In the genomic region with DNA sequence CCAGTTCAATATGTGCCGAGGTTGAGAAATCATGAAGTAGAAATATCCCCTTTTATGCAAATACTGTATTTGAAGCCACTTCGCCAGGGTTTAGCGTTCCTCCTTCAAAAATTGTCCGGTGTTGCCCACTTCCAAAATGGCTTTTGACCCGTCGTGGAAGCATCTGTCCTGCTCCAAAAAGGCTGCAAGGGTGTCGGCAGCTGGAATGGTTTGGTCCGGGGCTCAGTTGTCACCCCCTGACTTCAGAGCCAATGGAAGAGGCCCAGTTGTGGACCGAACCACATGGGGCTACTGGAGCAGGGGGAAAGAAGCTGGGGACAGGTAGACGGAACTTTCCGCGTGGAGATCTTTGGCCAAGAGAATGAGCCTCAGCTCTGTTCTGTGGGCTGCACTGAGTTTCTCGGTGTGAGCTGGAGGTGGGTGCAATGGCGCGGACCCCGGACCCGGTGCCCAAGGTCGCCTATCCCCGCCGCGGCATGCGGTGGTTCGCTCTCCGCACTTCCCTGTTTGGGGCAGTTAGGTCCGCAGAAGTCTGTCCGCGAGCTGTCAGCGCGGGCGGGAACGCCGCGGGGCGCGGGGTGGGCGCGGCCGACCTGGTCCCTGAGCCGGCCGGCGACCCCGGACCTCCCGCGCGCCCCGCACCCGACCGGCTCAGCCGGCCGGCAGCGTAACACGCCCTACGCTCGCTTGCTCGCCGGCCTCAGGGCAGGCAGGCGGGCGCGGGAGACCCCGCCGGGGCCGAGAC, we compare ENCODE assay signal across 1 cellular context.
TF ChIP-seq lines count a peak whose summit lies in the region.

A gene (plus strand): TSS at position 527 of the 745 bp plus-strand sequence. CDS start 259 bp downstream, outside the sequence.

TF ChIP-seq in K562, 482 proteins besides CTCF, POLR2A, EP300 and RAD21 (continued from another document and continues in another):
- TF ChIP-seq, protein P1, sequence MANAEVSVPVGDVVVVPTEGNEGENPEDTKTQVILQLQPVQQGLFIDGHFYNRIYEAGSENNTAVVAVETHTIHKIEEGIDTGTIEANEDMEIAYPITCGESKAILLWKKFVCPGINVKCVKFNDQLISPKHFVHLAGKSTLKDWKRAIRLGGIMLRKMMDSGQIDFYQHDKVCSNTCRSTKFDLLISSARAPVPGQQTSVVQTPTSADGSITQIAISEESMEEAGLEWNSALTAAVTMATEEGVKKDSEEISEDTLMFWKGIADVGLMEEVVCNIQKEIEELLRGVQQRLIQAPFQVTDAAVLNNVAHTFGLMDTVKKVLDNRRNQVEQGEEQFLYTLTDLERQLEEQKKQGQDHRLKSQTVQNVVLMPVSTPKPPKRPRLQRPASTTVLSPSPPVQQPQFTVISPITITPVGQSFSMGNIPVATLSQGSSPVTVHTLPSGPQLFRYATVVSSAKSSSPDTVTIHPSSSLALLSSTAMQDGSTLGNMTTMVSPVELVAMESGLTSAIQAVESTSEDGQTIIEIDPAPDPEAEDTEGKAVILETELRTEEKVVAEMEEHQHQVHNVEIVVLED (CRISPR knock-in tag; IDR thresholded peaks at IDR 0.05) = peak; percentile 26; the same call in 1 of the 2 replicates
- TF ChIP-seq MXI1 (IDR thresholded peaks at IDR 0.05; ENCODE audit: low read depth, low read length) = peak; percentile 62; the same call in 1 of the 2 replicates
- TF ChIP-seq SRSF1 (IDR thresholded peaks at IDR 0.05; ENCODE audit: low read depth, low read length) = no peak
- TF ChIP-seq, protein P2, sequence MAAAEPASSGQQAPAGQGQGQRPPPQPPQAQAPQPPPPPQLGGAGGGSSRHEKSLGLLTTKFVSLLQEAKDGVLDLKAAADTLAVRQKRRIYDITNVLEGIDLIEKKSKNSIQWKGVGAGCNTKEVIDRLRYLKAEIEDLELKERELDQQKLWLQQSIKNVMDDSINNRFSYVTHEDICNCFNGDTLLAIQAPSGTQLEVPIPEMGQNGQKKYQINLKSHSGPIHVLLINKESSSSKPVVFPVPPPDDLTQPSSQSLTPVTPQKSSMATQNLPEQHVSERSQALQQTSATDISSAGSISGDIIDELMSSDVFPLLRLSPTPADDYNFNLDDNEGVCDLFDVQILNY (CRISPR knock-in tag; IDR thresholded peaks at IDR 0.05) = 0 out of 2 replicates have a peak, but pooled peaks have one; percentile 74
- no peak for TF ChIP-seq RBM22 (IDR thresholded peaks at IDR 0.05; ENCODE audit: low read depth, low read length, poor library complexity, severe bottlenecking)
- TF ChIP-seq TOE1 (IDR thresholded peaks at IDR 0.05; ENCODE audit: borderline replicate concordance) = peak; percentile 100
- TF ChIP-seq TOE1 (CRISPR knock-in tag; IDR thresholded peaks at IDR 0.05; ENCODE audit: borderline replicate concordance, low read depth) = peak; percentile 86
- no peak for TF ChIP-seq PPARD (CRISPR knock-in tag; IDR thresholded peaks at IDR 0.05)
- TF ChIP-seq, protein P3, sequence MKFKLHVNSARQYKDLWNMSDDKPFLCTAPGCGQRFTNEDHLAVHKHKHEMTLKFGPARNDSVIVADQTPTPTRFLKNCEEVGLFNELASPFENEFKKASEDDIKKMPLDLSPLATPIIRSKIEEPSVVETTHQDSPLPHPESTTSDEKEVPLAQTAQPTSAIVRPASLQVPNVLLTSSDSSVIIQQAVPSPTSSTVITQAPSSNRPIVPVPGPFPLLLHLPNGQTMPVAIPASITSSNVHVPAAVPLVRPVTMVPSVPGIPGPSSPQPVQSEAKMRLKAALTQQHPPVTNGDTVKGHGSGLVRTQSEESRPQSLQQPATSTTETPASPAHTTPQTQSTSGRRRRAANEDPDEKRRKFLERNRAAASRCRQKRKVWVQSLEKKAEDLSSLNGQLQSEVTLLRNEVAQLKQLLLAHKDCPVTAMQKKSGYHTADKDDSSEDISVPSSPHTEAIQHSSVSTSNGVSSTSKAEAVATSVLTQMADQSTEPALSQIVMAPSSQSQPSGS (CRISPR knock-in tag; IDR thresholded peaks at IDR 0.05) = no peak
- TF ChIP-seq, protein P4, sequence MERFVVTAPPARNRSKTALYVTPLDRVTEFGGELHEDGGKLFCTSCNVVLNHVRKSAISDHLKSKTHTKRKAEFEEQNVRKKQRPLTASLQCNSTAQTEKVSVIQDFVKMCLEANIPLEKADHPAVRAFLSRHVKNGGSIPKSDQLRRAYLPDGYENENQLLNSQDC (CRISPR knock-in tag; IDR thresholded peaks at IDR 0.05) = no peak
- TF ChIP-seq ZNF232 (CRISPR knock-in tag; IDR thresholded peaks at IDR 0.05) = peak; percentile 62; the same call in 1 of the 2 replicates
- TF ChIP-seq ZNF551 (CRISPR knock-in tag; IDR thresholded peaks at IDR 0.05) = no peak
- TF ChIP-seq NR2C1 (IDR thresholded peaks at IDR 0.05) = peak; percentile 81
- peak; percentile 83 for TF ChIP-seq NR2C1 (tag; IDR thresholded peaks at IDR 0.05)
- no peak; the same call in none of the 2 replicates for TF ChIP-seq ZNF311 (CRISPR knock-in tag; IDR thresholded peaks at IDR 0.05)
- no peak for TF ChIP-seq HSF4 (CRISPR knock-in tag; IDR thresholded peaks at IDR 0.05; ENCODE audit: borderline replicate concordance)
- no peak for TF ChIP-seq PCBP2 (IDR thresholded peaks at IDR 0.05; ENCODE audit: low read depth, low read length, poor library complexity, severe bottlenecking)
- no peak for TF ChIP-seq NFIX (CRISPR knock-in tag; IDR thresholded peaks at IDR 0.05; ENCODE audit: low read depth)
- TF ChIP-seq, protein P5, sequence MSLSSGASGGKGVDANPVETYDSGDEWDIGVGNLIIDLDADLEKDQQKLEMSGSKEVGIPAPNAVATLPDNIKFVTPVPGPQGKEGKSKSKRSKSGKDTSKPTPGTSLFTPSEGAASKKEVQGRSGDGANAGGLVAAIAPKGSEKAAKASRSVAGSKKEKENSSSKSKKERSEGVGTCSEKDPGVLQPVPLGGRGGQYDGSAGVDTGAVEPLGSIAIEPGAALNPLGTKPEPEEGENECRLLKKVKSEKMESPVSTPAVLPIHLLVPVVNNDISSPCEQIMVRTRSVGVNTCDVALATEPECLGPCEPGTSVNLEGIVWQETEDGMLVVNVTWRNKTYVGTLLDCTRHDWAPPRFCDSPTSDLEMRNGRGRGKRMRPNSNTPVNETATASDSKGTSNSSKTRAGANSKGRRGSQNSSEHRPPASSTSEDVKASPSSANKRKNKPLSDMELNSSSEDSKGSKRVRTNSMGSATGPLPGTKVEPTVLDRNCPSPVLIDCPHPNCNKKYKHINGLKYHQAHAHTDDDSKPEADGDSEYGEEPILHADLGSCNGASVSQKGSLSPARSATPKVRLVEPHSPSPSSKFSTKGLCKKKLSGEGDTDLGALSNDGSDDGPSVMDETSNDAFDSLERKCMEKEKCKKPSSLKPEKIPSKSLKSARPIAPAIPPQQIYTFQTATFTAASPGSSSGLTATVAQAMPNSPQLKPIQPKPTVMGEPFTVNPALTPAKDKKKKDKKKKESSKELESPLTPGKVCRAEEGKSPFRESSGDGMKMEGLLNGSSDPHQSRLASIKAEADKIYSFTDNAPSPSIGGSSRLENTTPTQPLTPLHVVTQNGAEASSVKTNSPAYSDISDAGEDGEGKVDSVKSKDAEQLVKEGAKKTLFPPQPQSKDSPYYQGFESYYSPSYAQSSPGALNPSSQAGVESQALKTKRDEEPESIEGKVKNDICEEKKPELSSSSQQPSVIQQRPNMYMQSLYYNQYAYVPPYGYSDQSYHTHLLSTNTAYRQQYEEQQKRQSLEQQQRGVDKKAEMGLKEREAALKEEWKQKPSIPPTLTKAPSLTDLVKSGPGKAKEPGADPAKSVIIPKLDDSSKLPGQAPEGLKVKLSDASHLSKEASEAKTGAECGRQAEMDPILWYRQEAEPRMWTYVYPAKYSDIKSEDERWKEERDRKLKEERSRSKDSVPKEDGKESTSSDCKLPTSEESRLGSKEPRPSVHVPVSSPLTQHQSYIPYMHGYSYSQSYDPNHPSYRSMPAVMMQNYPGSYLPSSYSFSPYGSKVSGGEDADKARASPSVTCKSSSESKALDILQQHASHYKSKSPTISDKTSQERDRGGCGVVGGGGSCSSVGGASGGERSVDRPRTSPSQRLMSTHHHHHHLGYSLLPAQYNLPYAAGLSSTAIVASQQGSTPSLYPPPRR (CRISPR knock-in tag; IDR thresholded peaks at IDR 0.05; ENCODE audit: borderline replicate concordance) = peak; percentile 85; the same call in 1 of the 2 replicates
- TF ChIP-seq ZNF830 (CRISPR knock-in tag; IDR thresholded peaks at IDR 0.05) = no peak
- no peak for TF ChIP-seq ZNF408 (CRISPR knock-in tag; IDR thresholded peaks at IDR 0.05; ENCODE audit: low read depth)
- no peak for TF ChIP-seq ZNF57 (CRISPR knock-in tag; IDR thresholded peaks at IDR 0.05)
- peak in 1 of 2 experiments; percentile 84; a peak in 1 of 4 replicates for TF ChIP-seq TBL1XR1 (IDR thresholded peaks at IDR 0.05; ENCODE audit: low read length in 2 of 2)
- no peak for TF ChIP-seq ESRRB (CRISPR knock-in tag; IDR thresholded peaks at IDR 0.05; ENCODE audit: borderline replicate concordance)
- TF ChIP-seq, protein P6, sequence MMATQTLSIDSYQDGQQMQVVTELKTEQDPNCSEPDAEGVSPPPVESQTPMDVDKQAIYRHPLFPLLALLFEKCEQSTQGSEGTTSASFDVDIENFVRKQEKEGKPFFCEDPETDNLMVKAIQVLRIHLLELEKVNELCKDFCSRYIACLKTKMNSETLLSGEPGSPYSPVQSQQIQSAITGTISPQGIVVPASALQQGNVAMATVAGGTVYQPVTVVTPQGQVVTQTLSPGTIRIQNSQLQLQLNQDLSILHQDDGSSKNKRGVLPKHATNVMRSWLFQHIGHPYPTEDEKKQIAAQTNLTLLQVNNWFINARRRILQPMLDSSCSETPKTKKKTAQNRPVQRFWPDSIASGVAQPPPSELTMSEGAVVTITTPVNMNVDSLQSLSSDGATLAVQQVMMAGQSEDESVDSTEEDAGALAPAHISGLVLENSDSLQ (IDR thresholded peaks at IDR 0.05) = peak; percentile 83
- TF ChIP-seq, protein P7, sequence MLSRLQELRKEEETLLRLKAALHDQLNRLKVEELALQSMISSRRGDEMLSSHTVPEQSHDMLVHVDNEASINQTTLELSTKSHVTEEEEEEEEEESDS (CRISPR knock-in tag; IDR thresholded peaks at IDR 0.05) = no peak
- TF ChIP-seq TCFL5 (CRISPR knock-in tag; conservative IDR thresholded peaks at IDR 0.05) = no peak
- no peak for TF ChIP-seq ILK (tag; IDR thresholded peaks at IDR 0.05; ENCODE audit: borderline replicate concordance, low read depth)
- no peak for TF ChIP-seq CHCHD3 (CRISPR knock-in tag; IDR thresholded peaks at IDR 0.05)
- TF ChIP-seq GATA2 (CRISPR knock-in tag; IDR thresholded peaks at IDR 0.05) = no peak
- TF ChIP-seq HDAC1 (IDR thresholded peaks at IDR 0.05) = 0 out of 4 replicates have a peak, but pooled peaks of 1 of the 2 experiments have one; percentile 23
- TF ChIP-seq, protein P8, sequence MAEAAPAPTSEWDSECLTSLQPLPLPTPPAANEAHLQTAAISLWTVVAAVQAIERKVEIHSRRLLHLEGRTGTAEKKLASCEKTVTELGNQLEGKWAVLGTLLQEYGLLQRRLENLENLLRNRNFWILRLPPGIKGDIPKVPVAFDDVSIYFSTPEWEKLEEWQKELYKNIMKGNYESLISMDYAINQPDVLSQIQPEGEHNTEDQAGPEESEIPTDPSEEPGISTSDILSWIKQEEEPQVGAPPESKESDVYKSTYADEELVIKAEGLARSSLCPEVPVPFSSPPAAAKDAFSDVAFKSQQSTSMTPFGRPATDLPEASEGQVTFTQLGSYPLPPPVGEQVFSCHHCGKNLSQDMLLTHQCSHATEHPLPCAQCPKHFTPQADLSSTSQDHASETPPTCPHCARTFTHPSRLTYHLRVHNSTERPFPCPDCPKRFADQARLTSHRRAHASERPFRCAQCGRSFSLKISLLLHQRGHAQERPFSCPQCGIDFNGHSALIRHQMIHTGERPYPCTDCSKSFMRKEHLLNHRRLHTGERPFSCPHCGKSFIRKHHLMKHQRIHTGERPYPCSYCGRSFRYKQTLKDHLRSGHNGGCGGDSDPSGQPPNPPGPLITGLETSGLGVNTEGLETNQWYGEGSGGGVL (CRISPR knock-in tag; IDR thresholded peaks at IDR 0.05) = no peak
- TF ChIP-seq SMAD2 (IDR thresholded peaks at IDR 0.05; ENCODE audit: low read depth, low read length) = no peak
- peak; percentile 99 for TF ChIP-seq MBD2 (IDR thresholded peaks at IDR 0.05; ENCODE audit: borderline replicate concordance, low read depth)
- TF ChIP-seq, protein P9, sequence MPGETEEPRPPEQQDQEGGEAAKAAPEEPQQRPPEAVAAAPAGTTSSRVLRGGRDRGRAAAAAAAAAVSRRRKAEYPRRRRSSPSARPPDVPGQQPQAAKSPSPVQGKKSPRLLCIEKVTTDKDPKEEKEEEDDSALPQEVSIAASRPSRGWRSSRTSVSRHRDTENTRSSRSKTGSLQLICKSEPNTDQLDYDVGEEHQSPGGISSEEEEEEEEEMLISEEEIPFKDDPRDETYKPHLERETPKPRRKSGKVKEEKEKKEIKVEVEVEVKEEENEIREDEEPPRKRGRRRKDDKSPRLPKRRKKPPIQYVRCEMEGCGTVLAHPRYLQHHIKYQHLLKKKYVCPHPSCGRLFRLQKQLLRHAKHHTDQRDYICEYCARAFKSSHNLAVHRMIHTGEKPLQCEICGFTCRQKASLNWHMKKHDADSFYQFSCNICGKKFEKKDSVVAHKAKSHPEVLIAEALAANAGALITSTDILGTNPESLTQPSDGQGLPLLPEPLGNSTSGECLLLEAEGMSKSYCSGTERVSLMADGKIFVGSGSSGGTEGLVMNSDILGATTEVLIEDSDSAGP (CRISPR knock-in tag; IDR thresholded peaks at IDR 0.05) = 0 out of 2 replicates have a peak, but pooled peaks have one; percentile 26
- no peak for TF ChIP-seq KAT2B (IDR thresholded peaks at IDR 0.05; ENCODE audit: low read depth, low read length)
- TF ChIP-seq TAL1 (IDR thresholded peaks at IDR 0.05) = no peak
- no peak for TF ChIP-seq PHTF2 (CRISPR knock-in tag; IDR thresholded peaks at IDR 0.05)
- TF ChIP-seq KLF13 (tag; IDR thresholded peaks at IDR 0.05; ENCODE audit: borderline replicate concordance, low read depth) = no peak
- TF ChIP-seq NR2F6 (CRISPR knock-in tag; IDR thresholded peaks at IDR 0.05) = no peak
- TF ChIP-seq ZNF766 (CRISPR knock-in tag; conservative IDR thresholded peaks at IDR 0.05) = no peak; the same call in 1 of the 2 replicates
- no peak; the same call in 1 of the 2 replicates for TF ChIP-seq SMARCE1 (IDR thresholded peaks at IDR 0.05)
- TF ChIP-seq PML (IDR thresholded peaks at IDR 0.05; ENCODE audit: low read length) = peak; percentile 80
